In the genomic region with DNA sequence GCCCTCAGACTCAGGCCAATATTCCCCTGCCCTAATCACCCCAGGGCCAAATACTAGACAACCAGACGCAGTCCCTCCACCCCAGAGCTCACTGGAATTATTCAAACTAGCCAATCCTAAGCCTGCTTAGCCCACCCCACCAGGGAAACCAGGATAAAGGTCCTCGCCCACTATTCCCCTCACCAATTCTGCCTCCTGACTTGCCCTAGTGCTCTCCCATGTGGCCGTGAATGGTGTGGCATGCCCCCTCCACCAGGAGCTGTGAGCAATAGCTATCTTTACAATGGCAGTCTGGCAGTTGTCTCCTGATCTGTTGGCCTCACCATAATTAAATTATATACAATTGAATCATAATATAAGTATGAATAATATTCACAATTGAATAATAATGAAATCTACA, we compare ENCODE assay signal across 1 cellular context.
TF ChIP-seq lines count a peak whose summit lies in the region.

No MANE protein-coding gene starts in this region.

TF ChIP-seq in HCT116, 20 proteins besides CTCF, POLR2A, EP300 and RAD21 (continued from another document):
- TF ChIP-seq, protein P1, sequence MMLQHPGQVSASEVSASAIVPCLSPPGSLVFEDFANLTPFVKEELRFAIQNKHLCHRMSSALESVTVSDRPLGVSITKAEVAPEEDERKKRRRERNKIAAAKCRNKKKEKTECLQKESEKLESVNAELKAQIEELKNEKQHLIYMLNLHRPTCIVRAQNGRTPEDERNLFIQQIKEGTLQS (IDR thresholded peaks at IDR 0.05): no peak
- TF ChIP-seq ZFX (IDR thresholded peaks at IDR 0.05) (no peak), CEBPB (IDR thresholded peaks at IDR 0.05; ENCODE audit: low read depth) (no peak), POLR2AphosphoS5 (IDR thresholded peaks at IDR 0.05; ENCODE audit: low read depth, low read length) (no peak), TCF7L2 (IDR thresholded peaks at IDR 0.05; ENCODE audit: borderline replicate concordance, extremely low read depth, insufficient read depth, insufficient read length) (no peak), JUND (IDR thresholded peaks at IDR 0.05) (no peak), EGR1 (IDR thresholded peaks at IDR 0.05; ENCODE audit: low read depth) (no peak)
